8 cellular contexts compared by ENCODE assay signal in the genomic region with DNA sequence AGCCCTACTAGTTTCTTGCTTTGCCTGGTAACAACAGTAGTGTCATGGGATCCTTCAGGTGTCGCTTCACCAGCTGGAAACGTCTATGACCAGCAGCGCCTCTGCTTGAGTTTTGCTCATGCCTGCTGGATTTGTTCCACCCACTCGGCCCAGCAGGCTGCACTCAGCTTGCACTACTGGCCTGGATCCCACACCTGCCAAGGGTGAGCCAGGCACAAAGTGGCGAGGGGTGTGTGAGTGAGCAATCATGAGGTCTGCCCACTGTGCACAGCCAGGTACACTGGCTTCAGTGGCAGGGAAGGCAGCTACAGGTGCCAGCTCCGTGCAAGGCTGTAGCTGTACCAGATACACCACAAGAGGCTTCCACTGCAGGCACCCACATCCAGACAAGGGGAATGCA.
"Had no signal": no experiment of that assay in that cellular context is flagged by ENCODE, and none has a peak within 500 bp of the region (broad histone marks: within the 10 kb centered on the region; RNA-seq: fewer than 3 reads in every experiment).

No MANE protein-coding gene starts in this region.

- H3K27ac ChIP-seq: GM23248, HL-60 had no signal

- H3K36me3 ChIP-seq: HAP-1 had no signal

- H3K9me3 ChIP-seq: HAP-1 had no signal

- H3K4me3 ChIP-seq: GM23248, HAP-1 had no signal

- ATAC-seq: HCT116 had no signal

- DNase-seq: GM23248, GOT3, H7, HFFc6, IMR-90 had no signal
